ENCODE assay signal across 19 cellular contexts in the genomic region with DNA sequence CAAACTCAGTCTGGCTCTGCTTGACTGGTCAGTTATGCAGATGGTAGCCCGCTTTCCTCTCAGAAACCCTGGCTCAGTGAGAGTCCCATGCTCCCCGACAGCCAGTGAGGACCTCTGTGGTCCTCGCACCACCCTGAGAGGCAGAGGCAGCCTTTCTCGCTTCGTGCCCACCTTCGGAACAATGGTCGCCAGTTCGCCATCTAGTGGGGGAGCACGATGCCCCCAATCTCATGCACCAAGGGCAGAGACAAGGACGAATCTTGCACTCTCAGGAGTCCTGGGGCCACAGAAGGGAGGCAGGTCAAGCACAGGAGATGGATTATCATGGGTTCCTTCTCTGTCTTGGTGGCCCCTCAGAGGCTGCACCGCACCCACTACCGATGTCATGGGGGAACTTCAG.
"Had no signal": no experiment of that assay in that cellular context is flagged by ENCODE, and none has a peak within 500 bp of the region (broad histone marks: within the 10 kb centered on the region; RNA-seq: fewer than 3 reads in every experiment).

No MANE protein-coding gene starts in this region.

- H3K27me3 ChIP-seq: testis had no signal

- ATAC-seq: activated CD8-positive, alpha-beta T cell treated with anti-CD3 and anti-CD28 coated beads for 36 hours; activated naive CD8-positive, alpha-beta T cell treated with anti-CD3 and anti-CD28 coated beads, Interleukin-2, amount 50 U/mL, for 24 hours; activated T-helper 17 cell treated with anti-CD3 and anti-CD28 coated beads, Interleukin-2, amount 50 U/mL, for 72 hours; lower lobe of right lung; stimulated activated memory B cell treated with anti-CD40 and anti-IgM and Interleukin-4, amounts not matched to agents 10 μg/mL and 1 μg/mL and 100 μg/mL, for 72 hours had no signal

- H3K4me1 ChIP-seq: colonic mucosa, lower lobe of right lung, testis had no signal

- H3K36me3 ChIP-seq: colonic mucosa, lower lobe of right lung, spleen had no signal

- H3K4me3 ChIP-seq: colonic mucosa, lower lobe of right lung, spleen, testis had no signal

- H3K9me3 ChIP-seq: colonic mucosa, lower lobe of right lung, spleen, testis had no signal

- H3K27ac ChIP-seq: colonic mucosa, lower lobe of right lung, spleen, testis had no signal

- DNase-seq: activated CD4-positive, alpha-beta T cell treated with anti-CD3 and anti-CD28 coated beads, Interleukin-2, amount 10 ng/mL, durations not matched to agents 24 days and 14 days; activated CD8-positive, alpha-beta T cell treated with anti-CD3 and anti-CD28 coated beads for 36 hours; activated naive CD4-positive, alpha-beta T cell treated with anti-CD3 and anti-CD28 coated beads, Interleukin-2, amount 10 ng/mL, durations not matched to agents 7 days and 5 days; activated naive CD8-positive, alpha-beta T cell treated with anti-CD3 and anti-CD28 coated beads, Interleukin-2, amount 50 U/mL, for 24 hours; activated T-cell treated with anti-CD3 and anti-CD28 coated beads, Interleukin-2, amount 50 U/mL, for 1 hour; anterior cingulate cortex; colonic mucosa; foreskin melanocyte; glutamatergic neuron; hypothalamus; islet precursor cell; lower lobe of right lung; nucleus accumbens; spleen; stimulated activated CD4-positive, alpha-beta T cell treated with anti-CD3 and anti-CD28 coated beads, Interleukin-4, amount 100 ng/mL, for 4 hours; T1000; testis had no signal
